In the genomic region with DNA sequence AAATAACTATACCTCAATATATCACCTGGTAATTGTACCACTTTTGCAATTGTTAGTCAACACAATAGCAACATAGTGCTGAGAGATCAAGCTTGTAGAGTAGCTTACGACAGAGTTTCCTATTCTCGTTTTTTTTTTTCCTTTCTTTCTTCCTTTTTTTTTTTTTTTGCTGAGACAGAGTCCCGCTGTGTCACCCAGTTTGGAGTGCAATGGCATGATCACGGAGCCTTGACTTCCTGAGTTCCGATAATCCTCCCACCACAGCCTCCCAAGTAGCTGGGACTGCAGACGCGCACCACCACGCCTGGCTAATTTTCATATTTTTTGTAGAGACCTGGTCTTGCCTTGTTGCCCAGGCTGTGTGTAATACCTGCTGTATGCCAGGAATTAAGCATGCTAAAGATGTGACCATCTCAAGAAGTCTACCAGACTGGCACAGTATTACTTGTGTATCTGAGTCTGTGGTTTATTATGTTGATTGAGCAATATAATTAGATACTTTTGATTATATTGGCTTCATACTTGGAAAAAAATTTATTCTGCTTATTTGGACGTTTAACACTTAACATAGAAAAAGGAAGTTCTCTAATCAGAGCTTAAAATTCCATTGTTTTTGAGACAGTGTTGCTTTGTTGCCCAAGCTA, we compare ENCODE assay signal across 10 cellular contexts. TPM values are rescaled to one million over a fixed set of nuclear protein-coding genes. Genes with fewer than 3 reads are reported as not detected.
A peak's percentile ranks its signal among the peaks of the same experiment; 100 is the strongest.
DNase-seq lines count a peak whose midpoint lies in the region; ATAC-seq and TF ChIP-seq lines count a peak whose summit lies in the region.
"Had no signal": no experiment of that assay in that cellular context is flagged by ENCODE, and none has a peak within 500 bp of the region (broad histone marks: within the 10 kb centered on the region; RNA-seq: fewer than 3 reads in every experiment).

No MANE protein-coding gene starts in this region.

- TF ChIP-seq EP300 in stomach (IDR thresholded peaks at IDR 0.05), result no peak

- H3K27me3 Mint-ChIP-seq in activated naive CD4-positive, alpha-beta T cell treated with anti-CD3 and anti-CD28 coated beads, Interleukin-2, amount 50 U/mL, for 24 hours, result no peaks in the 10 kb centered on the region
- H3K27me3 Mint-ChIP-seq in endothelial cell (ENCODE audit: unreplicated experiment), result peaks cover 4% of the 10 kb centered on the region

- H3K27ac Mint-ChIP-seq in activated naive CD4-positive, alpha-beta T cell treated with anti-CD3 and anti-CD28 coated beads, Interleukin-2, amount 50 U/mL, for 24 hours, result peak overlapping the region; percentile 77
- H3K27ac Mint-ChIP-seq in endothelial cell (ENCODE audit: unreplicated experiment), result peak overlapping the region; percentile 90

- WGBS in stomach, 5 donors, result 47 to 78% (median 66%) methylated on average over 9 of the region's 9 CpGs

- DNase-seq in activated naive CD4-positive, alpha-beta T cell treated with Interleukin-2 at 50 U/mL for 16 hours, result no peak
- DNase-seq in RPMI8226 (peak; percentile 75), endothelial cell (ENCODE audit: low spot score) (no peak), stomach (no peak), activated gamma-delta T cell (lab: John Stamatoyannopoulos, UW) (no peak)
- DNase-seq: NCI-H2081 treated with DMSO at 0.1 percent for 48 hours, substantia nigra had no signal

- peaks cover 0 to 4% (median 0%) of the 10 kb centered on the region in 4 donors for H3K36me3 ChIP-seq in stomach

- no peaks in the 10 kb centered on the region for H3K27me3 ChIP-seq in stomach

- peaks cover 29 to 85% (median 72%) of the 10 kb centered on the region in 4 donors for H3K4me1 ChIP-seq in stomach

- H3K27ac ChIP-seq in stomach, result peak overlapping the region in 4 of 5 donors; percentile 4 to 39 (median 27)

- H3K4me1 Mint-ChIP-seq in activated naive CD4-positive, alpha-beta T cell treated with anti-CD3 and anti-CD28 coated beads, Interleukin-2, amount 50 U/mL, for 24 hours, result peaks cover 84% of the 10 kb centered on the region
- peaks cover 41% of the 10 kb centered on the region for H3K4me1 Mint-ChIP-seq in endothelial cell (ENCODE audit: unreplicated experiment)

- TF ChIP-seq CTCF in endothelial cell (IDR thresholded peaks at IDR 0.05; ENCODE audit: unreplicated experiment) (no peak), stomach (IDR thresholded peaks at IDR 0.05) (no peak)

- intact Hi-C loops in stomach (cut with DNase I; ENCODE audit: low total_unique reads), result no loop called here

- H3K9me3 ChIP-seq in stomach, result no peaks in the 10 kb centered on the region

- H3K4me3 Mint-ChIP-seq in activated naive CD4-positive, alpha-beta T cell treated with anti-CD3 and anti-CD28 coated beads, Interleukin-2, amount 50 U/mL, for 24 hours, result peak overlapping the region; percentile 56
- no peak overlapping the region for H3K4me3 Mint-ChIP-seq in endothelial cell (ENCODE audit: unreplicated experiment)

- H3K36me3 Mint-ChIP-seq in activated naive CD4-positive, alpha-beta T cell treated with anti-CD3 and anti-CD28 coated beads, Interleukin-2, amount 50 U/mL, for 24 hours, result peaks cover 23% of the 10 kb centered on the region
- H3K36me3 Mint-ChIP-seq in endothelial cell (ENCODE audit: low read depth, unreplicated experiment), result no peaks in the 10 kb centered on the region

- H3K4me3 ChIP-seq in stomach, result no peak overlapping the region

- TF ChIP-seq POLR2A in stomach (IDR thresholded peaks at IDR 0.05) (no peak), GM18505 (IDR thresholded peaks at IDR 0.05; ENCODE audit: borderline replicate concordance, extremely low read depth, insufficient read depth, insufficient read length) (no peak)

- H3K9me3 Mint-ChIP-seq in activated naive CD4-positive, alpha-beta T cell treated with anti-CD3 and anti-CD28 coated beads, Interleukin-2, amount 50 U/mL, for 24 hours, result no peaks in the 10 kb centered on the region
- no peaks in the 10 kb centered on the region for H3K9me3 Mint-ChIP-seq in endothelial cell (ENCODE audit: unreplicated experiment)

- ATAC-seq in GM21528 (IDR thresholded peaks at IDR 0.05; ENCODE audit: low FRiP score, unreplicated experiment) (no peak), GM18505 (IDR thresholded peaks at IDR 0.05; ENCODE audit: unreplicated experiment) (no peak)

RNA-seq across cellular contexts. Expression of a gene that starts 3.0 kb away (rescaled TPM):
- total RNA-seq in endothelial cell (ENCODE audit: unreplicated experiment) (73.6 TPM), stomach (100 to 1,000 TPM in 2 of 5 donors, 10 to 100 TPM in 3; 49.7 to 324 (median 63.1) TPM)
- polyA plus RNA-seq in stomach, result 10 to 100 TPM; 41.5 to 50.0 (median 41.7) TPM

RNA-seq across cellular contexts. Expression of a gene that starts 59.5 kb away (rescaled TPM):
- total RNA-seq in endothelial cell (ENCODE audit: unreplicated experiment) (68.8 TPM), stomach (100 to 1,000 TPM in 3 of 5 donors, 10 to 100 TPM in 2; 21.4 to 690 (median 203) TPM)
- 100 to 1,000 TPM in 1 of 3 donors, 10 to 100 TPM in 2; 73.8 to 169 (median 79.2) TPM for polyA plus RNA-seq in stomach

RNA-seq across cellular contexts. Expression of a gene that starts 59.8 kb away (rescaled TPM):
- total RNA-seq in endothelial cell (ENCODE audit: unreplicated experiment), result 89.9 TPM
- total RNA-seq in stomach, result 100 to 1,000 TPM in 4 of 5 donors, 10 to 100 TPM in 1; 96.9 to 446 (median 163) TPM
- 100 to 1,000 TPM in 1 of 3 donors, 10 to 100 TPM in 2; 93.5 to 225 (median 99.6) TPM for polyA plus RNA-seq in stomach
